In genomic region chr20:61346996-61347906, GRCh38 we compare ENCODE assay signal across 26 cellular contexts.
"Had no signal": no experiment of that assay in that cellular context is flagged by ENCODE, and none has a peak within 500 bp of the region (broad histone marks: within the 10 kb centered on the region; RNA-seq: fewer than 3 reads in every experiment).

No MANE protein-coding gene starts in this region.

- H3K27ac ChIP-seq: coronary artery, esophagus squamous epithelium, gastroesophageal sphincter, neural progenitor cell, sigmoid colon, testis, uterus had no signal

- H3K4me3 ChIP-seq: coronary artery, esophagus squamous epithelium, gastroesophageal sphincter, neural progenitor cell, sigmoid colon, testis, uterus had no signal

- H3K9me3 ChIP-seq: esophagus squamous epithelium, gastroesophageal sphincter, sigmoid colon, testis, uterus had no signal

- H3K4me1 ChIP-seq: esophagus squamous epithelium, gastroesophageal sphincter, sigmoid colon, testis, uterus had no signal

- H3K36me3 ChIP-seq: esophagus squamous epithelium, gastroesophageal sphincter, neural progenitor cell, sigmoid colon, uterus had no signal

- H2AFZ ChIP-seq: neural progenitor cell had no signal

- H3K9me3 Mint-ChIP-seq: activated T-cell treated with anti-CD3 and anti-CD28 coated beads, Interleukin-2, amount 50 U/mL, for 24 hours; activated T-helper 17 cell treated with anti-CD3 and anti-CD28 coated beads, Interleukin-2, amount 50 U/mL, for 72 hours had no signal

- H3K4me2 ChIP-seq: neural progenitor cell had no signal

- DNase-seq: activated CD4-positive, alpha-beta T cell treated with anti-CD3 and anti-CD28 coated beads, Interleukin-2, amount 50 U/mL, for 4 hours; activated CD8-positive, alpha-beta memory T cell treated with anti-CD3 and anti-CD28 coated beads for 24 hours; activated CD8-positive, alpha-beta memory T cell treated with anti-CD3 and anti-CD28 coated beads, Interleukin-2, amount 50 U/mL, for 4 hours; activated naive CD4-positive, alpha-beta T cell treated with Interleukin-2 at 50 U/mL for 16 hours; activated naive CD8-positive, alpha-beta T cell treated with anti-CD3 and anti-CD28 coated beads, Interleukin-2, amount 10 ng/mL, durations not matched to agents 7 days and 5 days; activated T-cell treated with anti-CD3 and anti-CD28 coated beads, Interleukin-2, amount 50 U/mL, for 24 hours; amniotic stem cell; cerebellar nuclear complex; endodermal cell; esophagus squamous epithelium; head of caudate nucleus; hypothalamus; left ventricle myocardium superior; stimulated activated CD4-positive, alpha-beta T cell treated with anti-CD3 and anti-CD28 coated beads, Interleukin-4, amount 100 ng/mL, for 1 hour; stimulated activated naive CD4-positive, alpha-beta T cell; T-helper 9 cell; testis; trophoblast cell; uterus had no signal

- H3K27me3 ChIP-seq: testis had no signal

- H3K9ac ChIP-seq: neural progenitor cell had no signal

- H3K4me3 Mint-ChIP-seq: activated naive CD8-positive, alpha-beta T cell treated with anti-CD3 and anti-CD28 coated beads, Interleukin-2, amount 10 ng/mL, durations not matched to agents 7 days and 5 days; activated T-cell treated with anti-CD3 and anti-CD28 coated beads, Interleukin-2, amount 50 U/mL, for 24 hours; activated T-helper 17 cell treated with anti-CD3 and anti-CD28 coated beads, Interleukin-2, amount 50 U/mL, for 72 hours; endodermal cell; memory B cell; neural progenitor cell; WTC11 had no signal

- H3K27ac Mint-ChIP-seq: activated naive CD8-positive, alpha-beta T cell treated with anti-CD3 and anti-CD28 coated beads, Interleukin-2, amount 10 ng/mL, durations not matched to agents 7 days and 5 days; activated T-cell treated with anti-CD3 and anti-CD28 coated beads, Interleukin-2, amount 50 U/mL, for 24 hours; activated T-helper 17 cell treated with anti-CD3 and anti-CD28 coated beads, Interleukin-2, amount 50 U/mL, for 72 hours; endodermal cell; memory B cell; WTC11 had no signal

- H3K36me3 Mint-ChIP-seq: activated naive CD8-positive, alpha-beta T cell treated with anti-CD3 and anti-CD28 coated beads, Interleukin-2, amount 10 ng/mL, durations not matched to agents 7 days and 5 days; memory B cell had no signal

- H3K4me1 Mint-ChIP-seq: activated naive CD8-positive, alpha-beta T cell treated with anti-CD3 and anti-CD28 coated beads, Interleukin-2, amount 10 ng/mL, durations not matched to agents 7 days and 5 days; activated T-helper 17 cell treated with anti-CD3 and anti-CD28 coated beads, Interleukin-2, amount 50 U/mL, for 72 hours; memory B cell had no signal

- ATAC-seq: activated T-helper 17 cell treated with anti-CD3 and anti-CD28 coated beads, Interleukin-2, amount 50 U/mL, for 72 hours; gastroesophageal sphincter; left ventricle myocardium superior; WTC11 had no signal
